ENCODE assay signal across 9 cellular contexts in the genomic region with DNA sequence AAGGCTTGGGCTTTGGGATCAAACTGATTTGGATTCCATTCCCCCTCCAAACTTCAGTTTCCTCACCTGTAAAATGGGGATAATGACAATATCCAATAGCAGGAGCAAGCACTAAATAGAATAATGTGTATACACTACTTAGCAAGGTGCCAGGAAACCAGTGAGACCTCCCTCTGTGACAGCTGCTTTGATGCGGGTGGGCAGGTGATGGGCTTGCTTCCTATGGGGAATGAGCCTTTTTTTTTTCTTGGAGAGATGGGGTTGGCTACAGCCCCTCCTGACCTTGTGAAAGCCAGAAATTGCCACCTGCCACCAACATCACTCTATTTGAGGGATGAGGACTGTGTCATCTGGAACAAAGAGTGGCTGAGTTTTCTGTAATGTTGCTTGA. TPM values are rescaled to one million over a fixed set of nuclear protein-coding genes. Genes with fewer than 3 reads are reported as not detected.
DNase-seq lines count a peak whose midpoint lies in the region; ATAC-seq, FAIRE-seq and TF ChIP-seq lines count a peak whose summit lies in the region.
"Had no signal": no experiment of that assay in that cellular context is flagged by ENCODE, and none has a peak within 500 bp of the region (broad histone marks: within the 10 kb centered on the region; RNA-seq: fewer than 3 reads in every experiment).

No MANE protein-coding gene starts in this region.

- H2AFZ ChIP-seq in MM.1S (ENCODE audit: low read length) (no peak overlapping the region), neural cell (ENCODE audit: low read depth, low read length) (no peak overlapping the region)

- H4K20me1 ChIP-seq in MM.1S (ENCODE audit: insufficient read depth, low read length) (no peaks in the 10 kb centered on the region), neural cell (ENCODE audit: insufficient read depth) (no peaks in the 10 kb centered on the region)

- peak overlapping the region; percentile 70; the same call in 1 of the 2 replicates for H3K9ac ChIP-seq in MM.1S (ENCODE audit: low read length)
- no peak overlapping the region for H3K9ac ChIP-seq in neural cell (ENCODE audit: low read length)

- no peaks in the 10 kb centered on the region for H3K9me2 ChIP-seq in MM.1S (replicated peaks; ENCODE audit: insufficient read depth, low read length)
- no peaks in the 10 kb centered on the region for H3K9me2 ChIP-seq in neural cell (ENCODE audit: insufficient read depth, low read length)

- peak overlapping the region; percentile 16; the same call in 1 of the 2 replicates for H3K27ac ChIP-seq in MM.1S (ENCODE audit: low read length)
- H3K27ac ChIP-seq in neural cell (ENCODE audit: low read length) = no peak overlapping the region

- H3K4me3 ChIP-seq in MM.1S (ENCODE audit: low read length) = peak overlapping the region; percentile 75
- H3K4me3 ChIP-seq in bronchial epithelial cell (ENCODE audit: low read depth, low read length) = peak overlapping the region; percentile 71
- H3K4me3 ChIP-seq in neural cell (ENCODE audit: low read length) = peak overlapping the region; percentile 84

- H3K79me2 ChIP-seq in MM.1S (ENCODE audit: low read length) (peaks cover 53% of the 10 kb centered on the region), neural cell (replicated peaks; ENCODE audit: insufficient read depth, low read length) (peaks cover 21% of the 10 kb centered on the region)

- H3F3A ChIP-seq in MM.1S (ENCODE audit: insufficient read depth, low read length) = peaks cover 19% of the 10 kb centered on the region
- no peaks in the 10 kb centered on the region for H3F3A ChIP-seq in neural cell (ENCODE audit: insufficient read depth, low read length, poor library complexity, severe bottlenecking)

- TF ChIP-seq CTCF in MM.1S (IDR thresholded peaks at IDR 0.05; ENCODE audit: low read length) (no peak), bronchial epithelial cell (IDR thresholded peaks at IDR 0.05; ENCODE audit: insufficient read depth, low read length, severe bottlenecking) (no peak), neural cell (IDR thresholded peaks at IDR 0.05; ENCODE audit: poor library complexity, severe bottlenecking) (no peak), GM13976 (IDR thresholded peaks at IDR 0.05; ENCODE audit: borderline replicate concordance, control extremely low read depth, extremely low read depth, insufficient read depth, missing control alignments) (no peak)

- in situ Hi-C loops in GM13976 (cut with MboI; ENCODE audit: low sequenced_read_pairs, unreplicated experiment) = loop anchor here (5.0 kb wide), 1 partner anchor 41 kb away; no protein-coding TSS in a partner anchor

- peaks cover 58% of the 10 kb centered on the region for H3K4me1 ChIP-seq in MM.1S (ENCODE audit: low read length)

- TF ChIP-seq EP300 in neural cell (conservative IDR thresholded peaks at IDR 0.05; ENCODE audit: poor library complexity, severe bottlenecking) = no peak

- no peak for ATAC-seq in HG03354 (IDR thresholded peaks at IDR 0.05; ENCODE audit: poor library complexity, severe bottlenecking, unreplicated experiment)

- no peaks in the 10 kb centered on the region for H3K36me3 ChIP-seq in MM.1S (replicated peaks; ENCODE audit: insufficient read depth, low read length)
- H3K36me3 ChIP-seq in bronchial epithelial cell (ENCODE audit: control insufficient read depth, insufficient read depth, low read length) = peaks cover 4% of the 10 kb centered on the region
- no peaks in the 10 kb centered on the region for H3K36me3 ChIP-seq in neural cell (ENCODE audit: insufficient read depth, low read length)

- H3K9me3 ChIP-seq in MM.1S (replicated peaks; ENCODE audit: insufficient read depth, low read length) = no peaks in the 10 kb centered on the region
- no peaks in the 10 kb centered on the region for H3K9me3 ChIP-seq in neural cell (ENCODE audit: low read length)

- TF ChIP-seq RAD21 in neural cell (conservative IDR thresholded peaks at IDR 0.05) = no peak

- no peak for FAIRE-seq in bronchial epithelial cell (lab: Jason Lieb, UNC)
- FAIRE-seq: colon had no signal

- DNase-seq in COR-L47 (lab: John Stamatoyannopoulos, UW) (peak; percentile 6), MM.1S (no peak), bronchial epithelial cell (ENCODE audit: low read depth) (no peak), T-helper 9 cell (no peak), DMS53 treated with DMSO at 0.1 percent for 48 hours (lab: John Stamatoyannopoulos, UW; ENCODE audit: unreplicated experiment) (no peak), GM13976 (ENCODE audit: low spot score) (no peak)

- H3K27me3 ChIP-seq in MM.1S (replicated peaks; ENCODE audit: insufficient read depth, low read length) = no peaks in the 10 kb centered on the region
- H3K27me3 ChIP-seq in bronchial epithelial cell (ENCODE audit: control insufficient read depth, insufficient read depth, low read length) = no peaks in the 10 kb centered on the region
- no peaks in the 10 kb centered on the region for H3K27me3 ChIP-seq in neural cell (ENCODE audit: insufficient read depth, low read depth, low read length)

- H3K4me2 ChIP-seq in MM.1S (ENCODE audit: low read depth, low read length) (peak overlapping the region; percentile 97), neural cell (ENCODE audit: low read length) (no peak overlapping the region)

TF ChIP-seq in neural cell, 6 proteins besides CTCF, POLR2A, EP300 and RAD21:
- TF ChIP-seq REST (IDR thresholded peaks at IDR 0.05; ENCODE audit: borderline replicate concordance) (no peak), MXI1 (conservative IDR thresholded peaks at IDR 0.05; ENCODE audit: poor library complexity, severe bottlenecking) (no peak), EZH2 (IDR thresholded peaks at IDR 0.05; ENCODE audit: borderline replicate concordance, insufficient read depth, low read length, poor library complexity, severe bottlenecking) (no peak), POLR2AphosphoS5 (IDR thresholded peaks at IDR 0.05) (no peak), TAF1 (IDR thresholded peaks at IDR 0.05; ENCODE audit: low read depth) (no peak), SMC3 (conservative IDR thresholded peaks at IDR 0.05; ENCODE audit: poor library complexity) (no peak)

RNA-seq across cellular contexts. Expression of gene CD82, which starts 1.1 kb away (rescaled TPM):
- total RNA-seq in bronchial epithelial cell = 48.7 and 84.9 TPM in 2 replicates
- 0.84 and 2.3 TPM in 2 replicates for polyA plus RNA-seq in neural cell
- polyA minus RNA-seq in neural cell = not detected in 2 replicates
